Comparison of ENCODE assay signal across 10 cellular contexts in the genomic region with DNA sequence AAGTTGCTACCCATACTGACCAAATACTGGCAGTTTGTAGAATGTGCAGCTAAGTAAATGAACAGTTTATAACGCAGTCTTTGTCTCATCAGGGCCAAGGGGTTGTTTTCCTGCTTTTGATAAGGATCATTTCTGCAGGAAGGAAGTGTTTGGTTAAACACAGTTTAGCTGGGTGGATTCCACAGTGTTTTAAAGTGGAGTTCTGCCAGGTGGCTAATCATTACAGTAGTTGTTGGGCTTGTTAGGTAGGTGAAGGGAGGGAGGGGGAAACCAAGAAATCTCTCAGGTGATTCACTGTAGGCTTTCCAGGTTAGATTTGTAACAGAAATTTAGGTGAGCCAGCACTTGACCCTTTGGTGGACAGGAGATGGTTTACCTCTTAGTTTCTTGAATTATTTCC. TPM values are rescaled to one million over a fixed set of nuclear protein-coding genes. Genes with fewer than 3 reads are reported as not detected.
DNase-seq lines count a peak whose midpoint lies in the region; ATAC-seq, FAIRE-seq and TF ChIP-seq lines count a peak whose summit lies in the region.
"Had no signal": no experiment of that assay in that cellular context is flagged by ENCODE, and none has a peak within 500 bp of the region (broad histone marks: within the 10 kb centered on the region; RNA-seq: fewer than 3 reads in every experiment).

No MANE protein-coding gene starts in this region.

- DNase-seq in GM18507 (ENCODE audit: extremely low spot score, insufficient read length, low read depth): no peak
- DNase-seq in bronchial epithelial cell (ENCODE audit: low read depth): peak; percentile 77
- no peak for DNase-seq in stimulated activated CD8-positive, alpha-beta memory T cell treated with anti-CD3 and anti-CD28 coated beads, Interleukin-4, amount 100 ng/mL, for 48 hours
- DNase-seq in GM12891 (ENCODE audit: insufficient read length, low spot score): no peak
- no peak for DNase-seq in NCI-H1092 (lab: John Stamatoyannopoulos, UW)
- DNase-seq: activated CD4-positive, CD25-positive, alpha-beta regulatory T cell treated with anti-CD3 and anti-CD28 coated beads, Interleukin-2, amount 50 U/mL, for 72 hours; NCI-H524 treated with DMSO at 0.1 percent for 48 hours had no signal

- FAIRE-seq in GM18507 (lab: Jason Lieb, UNC) (peak; percentile 75), bronchial epithelial cell (lab: Jason Lieb, UNC) (no peak), GM12891 (lab: Jason Lieb, UNC) (no peak)

- no peak for TF ChIP-seq POLR2A in GM12891 (IDR thresholded peaks at IDR 0.05; ENCODE audit: low read depth, low read length)

- peak overlapping the region; percentile 28 for H3K27ac ChIP-seq in muscle layer of duodenum (ENCODE audit: low read length)

- no peak for TF ChIP-seq CTCF in bronchial epithelial cell (IDR thresholded peaks at IDR 0.05; ENCODE audit: insufficient read depth, low read length, severe bottlenecking)

- H3K9me3 ChIP-seq in muscle layer of duodenum (ENCODE audit: control insufficient read depth in 1 of 2, low read length in 2 of 2): no peaks in the 10 kb centered on the region

- no peak overlapping the region for H3K4me3 ChIP-seq in bronchial epithelial cell (ENCODE audit: low read depth, low read length)
- H3K4me3 ChIP-seq in muscle layer of duodenum (ENCODE audit: low read depth in 1 of 2, low read length in 2 of 2): no peak overlapping the region

- peaks cover 16 to 25% of the 10 kb centered on the region in 2 donors for H3K4me1 ChIP-seq in muscle layer of duodenum (ENCODE audit: control insufficient read depth in 1 of 2, insufficient read depth in 2 of 2, low read length in 2 of 2)

- peak; percentile 41 for ATAC-seq in HG03097 (IDR thresholded peaks at IDR 0.05; ENCODE audit: low FRiP score, unreplicated experiment)
- ATAC-seq in HG02763 (IDR thresholded peaks at IDR 0.05; ENCODE audit: unreplicated experiment): no peak

- H3K36me3 ChIP-seq in bronchial epithelial cell (ENCODE audit: control insufficient read depth, insufficient read depth, low read length): no peaks in the 10 kb centered on the region
- peaks cover 8 to 14% of the 10 kb centered on the region in 2 donors for H3K36me3 ChIP-seq in muscle layer of duodenum (ENCODE audit: control insufficient read depth in 1 of 2, insufficient read depth in 2 of 2, low read length in 2 of 2)

- H3K27me3 ChIP-seq in bronchial epithelial cell (ENCODE audit: control insufficient read depth, insufficient read depth, low read length): no peaks in the 10 kb centered on the region
- H3K27me3 ChIP-seq in muscle layer of duodenum (ENCODE audit: low read depth, low read length): no peaks in the 10 kb centered on the region

TF ChIP-seq in GM12891, 5 proteins besides CTCF, POLR2A, EP300 and RAD21:
- TF ChIP-seq PAX5 (IDR thresholded peaks at IDR 0.05; ENCODE audit: insufficient read depth, low read length, severe bottlenecking): no peak
- TF ChIP-seq TAF1 (IDR thresholded peaks at IDR 0.05; ENCODE audit: low read depth, low read length): no peak
- no peak for TF ChIP-seq SPI1 (IDR thresholded peaks at IDR 0.05; ENCODE audit: low read depth, low read length)
- TF ChIP-seq POU2F2 (IDR thresholded peaks at IDR 0.05; ENCODE audit: low read depth, low read length): no peak
- TF ChIP-seq POLR2AphosphoS5 (IDR thresholded peaks at IDR 0.05; ENCODE audit: low read depth, low read length): no peak

RNA-seq across cellular contexts. Expression of gene FNIP2, which starts 58.1 kb away (rescaled TPM):
- 16.5 and 16.6 TPM in 2 replicates for total RNA-seq in bronchial epithelial cell
- 0.09 TPM for polyA plus RNA-seq in GM12891 (2012; ENCODE audit: low read depth, missing spikeins)
